1 cellular context compared by ENCODE assay signal in genomic region chr17:59837362-59838195, GRCh38.
TF ChIP-seq lines count a peak whose summit lies in the region.

No MANE protein-coding gene starts in this region.

TF ChIP-seq in K562, 482 proteins besides CTCF, POLR2A, EP300 and RAD21 (continued from another document and continues in another):
- TF ChIP-seq CUX1 (CRISPR knock-in tag; IDR thresholded peaks at IDR 0.05), result peak; percentile 93
- peak; percentile 60; the same call in 1 of the 2 replicates for TF ChIP-seq ZNF347 (CRISPR knock-in tag; IDR thresholded peaks at IDR 0.05; ENCODE audit: low read depth)
- peak in 1 of 2 experiments; percentile 44; a peak in 1 of 4 replicates for TF ChIP-seq NONO (IDR thresholded peaks at IDR 0.05; ENCODE audit: low read depth in 2 of 2, low read length in 1 of 2)
- no peak for TF ChIP-seq SRSF3 (IDR thresholded peaks at IDR 0.05; ENCODE audit: insufficient read depth, low read length)
- TF ChIP-seq TFAM (CRISPR knock-in tag; conservative IDR thresholded peaks at IDR 0.05), result no peak
- TF ChIP-seq NEUROD1 (IDR thresholded peaks at IDR 0.05; ENCODE audit: borderline replicate concordance, low read depth, low read length, partially characterized antibody), result peak; percentile 70
- 0 out of 2 replicates have a peak, but pooled peaks have one; percentile 12 for TF ChIP-seq MTA1 (IDR thresholded peaks at IDR 0.05; ENCODE audit: borderline replicate concordance)
- 0 out of 2 replicates have a peak, but pooled peaks have one; percentile 51 for TF ChIP-seq ZNF668 (CRISPR knock-in tag; IDR thresholded peaks at IDR 0.05)
- peak; percentile 87; the same call in 1 of the 2 replicates for TF ChIP-seq GTF2F1 (IDR thresholded peaks at IDR 0.05; ENCODE audit: low read depth, low read length)
- 0 out of 2 replicates have a peak, but pooled peaks have one; percentile 36 for TF ChIP-seq NR2C1 (IDR thresholded peaks at IDR 0.05)
- TF ChIP-seq NR2C1 (tag; IDR thresholded peaks at IDR 0.05), result peak; percentile 80
- no peak for TF ChIP-seq ATF1 (CRISPR knock-in tag; IDR thresholded peaks at IDR 0.05)
- peak; percentile 90 for TF ChIP-seq ATF1 (tag; IDR thresholded peaks at IDR 0.05)
- peak in 1 of 2 experiments; percentile 88; a peak in 2 of 4 replicates for TF ChIP-seq TEAD1 (CRISPR knock-in tag; IDR thresholded peaks at IDR 0.05)
- TF ChIP-seq ATF4 (CRISPR knock-in tag; IDR thresholded peaks at IDR 0.05), result 0 out of 2 replicates have a peak, but pooled peaks have one; percentile 65
- TF ChIP-seq, protein P1, sequence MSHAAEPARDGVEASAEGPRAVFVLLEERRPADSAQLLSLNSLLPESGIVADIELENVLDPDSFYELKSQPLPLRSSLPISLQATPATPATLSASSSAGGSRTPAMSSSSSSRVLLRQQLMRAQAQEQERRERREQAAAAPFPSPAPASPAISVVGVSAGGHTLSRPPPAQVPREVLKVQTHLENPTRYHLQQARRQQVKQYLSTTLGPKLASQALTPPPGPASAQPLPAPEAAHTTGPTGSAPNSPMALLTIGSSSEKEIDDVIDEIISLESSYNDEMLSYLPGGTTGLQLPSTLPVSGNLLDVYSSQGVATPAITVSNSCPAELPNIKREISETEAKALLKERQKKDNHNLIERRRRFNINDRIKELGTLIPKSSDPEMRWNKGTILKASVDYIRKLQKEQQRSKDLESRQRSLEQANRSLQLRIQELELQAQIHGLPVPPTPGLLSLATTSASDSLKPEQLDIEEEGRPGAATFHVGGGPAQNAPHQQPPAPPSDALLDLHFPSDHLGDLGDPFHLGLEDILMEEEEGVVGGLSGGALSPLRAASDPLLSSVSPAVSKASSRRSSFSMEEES (CRISPR knock-in tag; IDR thresholded peaks at IDR 0.05), result no peak
- TF ChIP-seq ZNF436 (CRISPR knock-in tag; IDR thresholded peaks at IDR 0.05), result peak; percentile 50; the same call in 1 of the 2 replicates
- TF ChIP-seq SMARCC2 (IDR thresholded peaks at IDR 0.05; ENCODE audit: low read depth), result peak; percentile 41
- TF ChIP-seq TEAD4 (IDR thresholded peaks at IDR 0.05; ENCODE audit: low read length), result peak; percentile 81
- no peak for TF ChIP-seq TEAD4 (CRISPR knock-in tag; IDR thresholded peaks at IDR 0.05; ENCODE audit: borderline replicate concordance)
- peak; percentile 41; the same call in 1 of the 2 replicates for TF ChIP-seq SNIP1 (IDR thresholded peaks at IDR 0.05; ENCODE audit: low read depth)
- 0 out of 2 replicates have a peak, but pooled peaks have one; percentile 39 for TF ChIP-seq L3MBTL2 (IDR thresholded peaks at IDR 0.05)
- TF ChIP-seq RHOXF2B (CRISPR knock-in tag; conservative IDR thresholded peaks at IDR 0.05), result peak; percentile 66; the same call in 1 of the 2 replicates
- no peak for TF ChIP-seq CCAR2 (IDR thresholded peaks at IDR 0.05; ENCODE audit: low read depth, low read length)
- TF ChIP-seq, protein P2, sequence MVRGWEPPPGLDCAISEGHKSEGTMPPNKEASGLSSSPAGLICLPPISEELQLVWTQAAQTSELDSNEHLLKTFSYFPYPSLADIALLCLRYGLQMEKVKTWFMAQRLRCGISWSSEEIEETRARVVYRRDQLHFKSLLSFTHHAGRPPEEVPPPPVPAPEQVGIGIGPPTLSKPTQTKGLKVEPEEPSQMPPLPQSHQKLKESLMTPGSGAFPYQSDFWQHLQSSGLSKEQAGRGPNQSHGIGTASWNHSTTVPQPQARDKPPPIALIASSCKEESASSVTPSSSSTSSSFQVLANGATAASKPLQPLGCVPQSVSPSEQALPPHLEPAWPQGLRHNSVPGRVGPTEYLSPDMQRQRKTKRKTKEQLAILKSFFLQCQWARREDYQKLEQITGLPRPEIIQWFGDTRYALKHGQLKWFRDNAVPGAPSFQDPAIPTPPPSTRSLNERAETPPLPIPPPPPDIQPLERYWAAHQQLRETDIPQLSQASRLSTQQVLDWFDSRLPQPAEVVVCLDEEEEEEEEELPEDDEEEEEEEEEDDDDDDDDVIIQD (CRISPR knock-in tag; IDR thresholded peaks at IDR 0.05), result no peak
- TF ChIP-seq ZKSCAN8 (CRISPR knock-in tag; IDR thresholded peaks at IDR 0.05), result peak; percentile 58
- TF ChIP-seq CEBPG (CRISPR knock-in tag; IDR thresholded peaks at IDR 0.05), result no peak; the same call in 1 of the 2 replicates
- peak; percentile 78 to 85 for TF ChIP-seq CEBPG (tag; conservative IDR thresholded peaks at IDR 0.05 in 1 of 2, IDR thresholded peaks at IDR 0.05 in 1 of 2)
- TF ChIP-seq SMAD3 (CRISPR knock-in tag; conservative IDR thresholded peaks at IDR 0.05), result peak; percentile 95
- TF ChIP-seq ELF4 (CRISPR knock-in tag; IDR thresholded peaks at IDR 0.05), result peak; percentile 77; the same call in 1 of the 2 replicates
- peak; percentile 98 for TF ChIP-seq MEIS2 (IDR thresholded peaks at IDR 0.05; ENCODE audit: partially characterized antibody)
- TF ChIP-seq NR4A1 (CRISPR knock-in tag; IDR thresholded peaks at IDR 0.05), result no peak
- peak; percentile 95 for TF ChIP-seq NR4A1 (tag; IDR thresholded peaks at IDR 0.05)
- no peak for TF ChIP-seq BHLHE40 (IDR thresholded peaks at IDR 0.05; ENCODE audit: low read length)
- no peak for TF ChIP-seq KLF13 (tag; IDR thresholded peaks at IDR 0.05; ENCODE audit: borderline replicate concordance, low read depth)
- peak; percentile 25; the same call in 1 of the 2 replicates for TF ChIP-seq ZNF165 (CRISPR knock-in tag; IDR thresholded peaks at IDR 0.05; ENCODE audit: borderline replicate concordance)
- TF ChIP-seq PHF8 (IDR thresholded peaks at IDR 0.05; ENCODE audit: borderline replicate concordance, low read length), result no peak; the same call in 1 of the 2 replicates
- no peak for TF ChIP-seq HSF4 (CRISPR knock-in tag; IDR thresholded peaks at IDR 0.05; ENCODE audit: borderline replicate concordance)
- TF ChIP-seq, protein P3, sequence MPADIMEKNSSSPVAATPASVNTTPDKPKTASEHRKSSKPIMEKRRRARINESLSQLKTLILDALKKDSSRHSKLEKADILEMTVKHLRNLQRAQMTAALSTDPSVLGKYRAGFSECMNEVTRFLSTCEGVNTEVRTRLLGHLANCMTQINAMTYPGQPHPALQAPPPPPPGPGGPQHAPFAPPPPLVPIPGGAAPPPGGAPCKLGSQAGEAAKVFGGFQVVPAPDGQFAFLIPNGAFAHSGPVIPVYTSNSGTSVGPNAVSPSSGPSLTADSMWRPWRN (IDR thresholded peaks at IDR 0.05; ENCODE audit: low read depth), result 0 out of 2 replicates have a peak, but pooled peaks have one; percentile 11
- no peak for TF ChIP-seq ZNF124 (CRISPR knock-in tag; IDR thresholded peaks at IDR 0.05)
- TF ChIP-seq NFRKB (IDR thresholded peaks at IDR 0.05; ENCODE audit: low read depth), result peak; percentile 26; the same call in 1 of the 2 replicates
- TF ChIP-seq MIER1 (IDR thresholded peaks at IDR 0.05; ENCODE audit: low read depth), result peak; percentile 62; the same call in 1 of the 2 replicates
- TF ChIP-seq NKRF (IDR thresholded peaks at IDR 0.05; ENCODE audit: borderline replicate concordance), result peak; percentile 64; the same call in 1 of the 2 replicates
- TF ChIP-seq ZNF589 (CRISPR knock-in tag; IDR thresholded peaks at IDR 0.05; ENCODE audit: low read depth), result peak; percentile 87
- peak; percentile 37; the same call in 1 of the 2 replicates for TF ChIP-seq GATAD2B (IDR thresholded peaks at IDR 0.05; ENCODE audit: borderline replicate concordance)
- no peak for TF ChIP-seq RB1 (IDR thresholded peaks at IDR 0.05; ENCODE audit: low read depth)
- TF ChIP-seq NFYB (IDR thresholded peaks at IDR 0.05; ENCODE audit: extremely low read depth, insufficient read length), result no peak
- TF ChIP-seq, protein P4, sequence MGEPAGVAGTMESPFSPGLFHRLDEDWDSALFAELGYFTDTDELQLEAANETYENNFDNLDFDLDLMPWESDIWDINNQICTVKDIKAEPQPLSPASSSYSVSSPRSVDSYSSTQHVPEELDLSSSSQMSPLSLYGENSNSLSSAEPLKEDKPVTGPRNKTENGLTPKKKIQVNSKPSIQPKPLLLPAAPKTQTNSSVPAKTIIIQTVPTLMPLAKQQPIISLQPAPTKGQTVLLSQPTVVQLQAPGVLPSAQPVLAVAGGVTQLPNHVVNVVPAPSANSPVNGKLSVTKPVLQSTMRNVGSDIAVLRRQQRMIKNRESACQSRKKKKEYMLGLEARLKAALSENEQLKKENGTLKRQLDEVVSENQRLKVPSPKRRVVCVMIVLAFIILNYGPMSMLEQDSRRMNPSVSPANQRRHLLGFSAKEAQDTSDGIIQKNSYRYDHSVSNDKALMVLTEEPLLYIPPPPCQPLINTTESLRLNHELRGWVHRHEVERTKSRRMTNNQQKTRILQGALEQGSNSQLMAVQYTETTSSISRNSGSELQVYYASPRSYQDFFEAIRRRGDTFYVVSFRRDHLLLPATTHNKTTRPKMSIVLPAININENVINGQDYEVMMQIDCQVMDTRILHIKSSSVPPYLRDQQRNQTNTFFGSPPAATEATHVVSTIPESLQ (CRISPR knock-in tag; IDR thresholded peaks at IDR 0.05), result no peak
- TF ChIP-seq HOXB6 (CRISPR knock-in tag; IDR thresholded peaks at IDR 0.05; ENCODE audit: borderline replicate concordance), result peak; percentile 30; the same call in 1 of the 2 replicates
- TF ChIP-seq ZNF444 (CRISPR knock-in tag; IDR thresholded peaks at IDR 0.05), result no peak
- TF ChIP-seq GTF2E2 (tag; IDR thresholded peaks at IDR 0.05), result peak; percentile 99
- TF ChIP-seq ZNF77 (CRISPR knock-in tag; IDR thresholded peaks at IDR 0.05), result no peak
- peak; percentile 4; the same call in 1 of the 2 replicates for TF ChIP-seq RAD51 (IDR thresholded peaks at IDR 0.05; ENCODE audit: borderline replicate concordance, low read depth)
- TF ChIP-seq ZSCAN32 (CRISPR knock-in tag; IDR thresholded peaks at IDR 0.05), result peak; percentile 51; the same call in 1 of the 2 replicates
- 0 out of 2 replicates have a peak, but pooled peaks have one; percentile 67 for TF ChIP-seq HDAC8 (tag; IDR thresholded peaks at IDR 0.05)
